Comparison of ENCODE assay signal across 15 cellular contexts in the genomic region with DNA sequence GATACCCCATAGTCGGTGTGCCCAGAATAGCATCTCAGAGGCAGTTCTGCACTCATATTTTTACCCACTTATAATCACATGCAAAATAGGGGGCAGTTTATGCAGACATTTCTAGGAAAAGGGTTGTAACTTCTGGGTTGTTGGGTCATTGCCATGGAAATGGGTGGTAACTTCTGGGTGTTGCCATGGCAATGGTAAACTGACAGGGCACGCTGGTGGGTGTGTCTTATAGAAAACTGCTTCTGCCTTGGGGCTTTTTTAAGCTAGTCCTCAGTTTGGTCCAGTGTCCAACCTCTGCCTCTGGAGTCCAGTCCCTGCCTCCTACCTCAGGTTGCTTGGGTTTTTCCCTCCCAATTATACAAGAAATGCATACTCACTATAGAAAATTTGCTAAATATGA. TPM values are rescaled to one million over a fixed set of nuclear protein-coding genes. Genes with fewer than 3 reads are reported as not detected.
DNase-seq lines count a peak whose midpoint lies in the region; ATAC-seq, FAIRE-seq and TF ChIP-seq lines count a peak whose summit lies in the region.
"Had no signal": no experiment of that assay in that cellular context is flagged by ENCODE, and none has a peak within 500 bp of the region (broad histone marks: within the 10 kb centered on the region; RNA-seq: fewer than 3 reads in every experiment).

No MANE protein-coding gene starts in this region.

- DNase-seq in SIG-M5 treated with dmso at 0.1 percent for 504 hours (lab: John Stamatoyannopoulos, UW; ENCODE audit: unreplicated experiment) (peak; percentile 16), SIG-M5 (lab: John Stamatoyannopoulos, UW) (no peak), GM12865 (ENCODE audit: low read depth) (peak; percentile 48), T-helper 17 cell (no peak), HepG2 (ENCODE audit: low spot score) (no peak), GM20000 (ENCODE audit: low spot score) (no peak), GF-D8 (lab: John Stamatoyannopoulos, UW) (no peak)
- DNase-seq in T-helper 2 cell treated with Interferon-gamma antibody and Interleukin-4, amounts not matched to agents 5 μg/mL and 100 μg/mL, for 36 hours (ENCODE audit: low spot score): no peak
- DNase-seq: aorta, Kasumi-1, NCI-H2081, nucleus accumbens, thyroid gland, WERI-Rb-1 had no signal

- ATAC-seq in T-helper 17 cell (peak; percentile 23), HepG2 (peak; percentile 5; the same call in 1 of the 3 replicates)

- H3K27me3 Mint-ChIP-seq in T-helper 17 cell: no peaks in the 10 kb centered on the region
- no peaks in the 10 kb centered on the region for H3K27me3 Mint-ChIP-seq in T-helper 2 cell treated with Interferon-gamma antibody and Interleukin-4, amounts not matched to agents 5 μg/mL and 100 μg/mL, for 36 hours (ENCODE audit: low read depth)

- H3K4me2 ChIP-seq in HepG2 (ENCODE audit: low read depth, low read length): no peak overlapping the region

- no peak overlapping the region for H3K9ac ChIP-seq in HepG2 (ENCODE audit: insufficient read depth, low read depth, low read length)

- no peaks in the 10 kb centered on the region for H3K27me3 ChIP-seq in HepG2 (ENCODE audit: control insufficient read depth in 1 of 2, insufficient read depth in 2 of 2, low read length in 2 of 2)
- H3K27me3 ChIP-seq: thyroid gland had no signal

- TF ChIP-seq RAD21 in HepG2 (CRISPR knock-in tag; IDR thresholded peaks at IDR 0.05): no peak

- H3K36me3 ChIP-seq in HepG2 (replicated peaks in 1 of 2; ENCODE audit: control insufficient read depth in 1 of 2, insufficient read depth in 2 of 2, low read length in 2 of 2): no peaks in the 10 kb centered on the region
- H3K36me3 ChIP-seq: thyroid gland, WERI-Rb-1 had no signal

- FAIRE-seq in HepG2 (lab: Jason Lieb, UNC): no peak

- POLR2A ChIA-PET in HepG2 (lab: Yijun Ruan, JAX): interaction anchor here (1.5 kb wide), 1 partner anchor 25 kb away, joined by 3 read pairs; a partner anchor contains a TSS

- no peak overlapping the region for H3K27ac Mint-ChIP-seq in T-helper 17 cell
- H3K27ac Mint-ChIP-seq in T-helper 2 cell treated with Interferon-gamma antibody and Interleukin-4, amounts not matched to agents 5 μg/mL and 100 μg/mL, for 36 hours: no peak overlapping the region

- H3K9me3 ChIP-seq in T-helper 17 cell (ENCODE audit: control insufficient read depth, low read length, poor library complexity, severe bottlenecking): no peaks in the 10 kb centered on the region
- no peaks in the 10 kb centered on the region for H3K9me3 ChIP-seq in HepG2 (ENCODE audit: low read length)
- H3K9me3 ChIP-seq: thyroid gland had no signal

- no peaks in the 10 kb centered on the region for H4K20me1 ChIP-seq in HepG2 (ENCODE audit: insufficient read depth, low read length)

- no peak for TF ChIP-seq POLR2A in HepG2 (IDR thresholded peaks at IDR 0.05; ENCODE audit: insufficient read depth in 1 of 2, low read depth in 2 of 2, low read length in 2 of 2)

- BruUV-seq in HepG2 (replicated peaks; lab: Mats Ljungman, UMichigan): no TSS peak

- no peak overlapping the region for H3K4me3 Mint-ChIP-seq in T-helper 17 cell
- H3K4me3 Mint-ChIP-seq in T-helper 2 cell treated with Interferon-gamma antibody and Interleukin-4, amounts not matched to agents 5 μg/mL and 100 μg/mL, for 36 hours: no peak overlapping the region

- TF ChIP-seq CTCF in GM12865 (IDR thresholded peaks at IDR 0.05; ENCODE audit: insufficient read depth, low read depth, low read length, missing control alignments) (no peak), HepG2 (CRISPR knock-in tag; IDR thresholded peaks at IDR 0.05) (no peak), GM20000 (IDR thresholded peaks at IDR 0.05; ENCODE audit: extremely low read depth, missing control alignments) (no peak)

- TF ChIP-seq EP300 in HepG2 (IDR thresholded peaks at IDR 0.05; ENCODE audit: low read depth in 2 of 2, low read length in 2 of 2) (no peak), HepG2 (CRISPR knock-in tag; IDR thresholded peaks at IDR 0.05; ENCODE audit: borderline replicate concordance) (no peak)

- no peaks in the 10 kb centered on the region for H3K36me3 Mint-ChIP-seq in T-helper 17 cell (ENCODE audit: low read depth)
- no peaks in the 10 kb centered on the region for H3K36me3 Mint-ChIP-seq in T-helper 2 cell treated with Interferon-gamma antibody and Interleukin-4, amounts not matched to agents 5 μg/mL and 100 μg/mL, for 36 hours (ENCODE audit: low read depth)

- no peaks in the 10 kb centered on the region for H3K79me2 ChIP-seq in HepG2 (ENCODE audit: insufficient read depth, low read length)

- peaks cover 72% of the 10 kb centered on the region for H3K4me1 ChIP-seq in HepG2 (ENCODE audit: insufficient read depth, low read length)

- H3K27ac ChIP-seq in HepG2 (ENCODE audit: extremely low read length, insufficient read depth, low read length): peak overlapping the region; percentile 3
- H3K27ac ChIP-seq: SK-N-MC, thyroid gland, WERI-Rb-1 had no signal

- 43% methylated on average over 2 of the region's 2 CpGs for WGBS in HepG2 (ENCODE audit: low lambda C conversion rate)

- peaks cover 3% of the 10 kb centered on the region for H3K4me1 Mint-ChIP-seq in T-helper 17 cell
- peaks cover 5% of the 10 kb centered on the region for H3K4me1 Mint-ChIP-seq in T-helper 2 cell treated with Interferon-gamma antibody and Interleukin-4, amounts not matched to agents 5 μg/mL and 100 μg/mL, for 36 hours (ENCODE audit: low read depth)

- H3K9me3 Mint-ChIP-seq in T-helper 2 cell treated with Interferon-gamma antibody and Interleukin-4, amounts not matched to agents 5 μg/mL and 100 μg/mL, for 36 hours: no peaks in the 10 kb centered on the region

- CTCF ChIA-PET in HepG2 (lab: Yijun Ruan, JAX; ENCODE audit: low intra/inter-chr PET ratio, low total read pairs): no interaction called here

- H3K4me3 ChIP-seq in GM12865 (ENCODE audit: low read depth, low read length) (no peak overlapping the region), HepG2 (replicated peaks in 1 of 3; ENCODE audit: insufficient read depth in 1 of 3, low read depth in 2 of 3, low read length in 3 of 3) (no peak overlapping the region)
- H3K4me3 ChIP-seq: SK-N-MC, thyroid gland had no signal

- H2AFZ ChIP-seq in HepG2 (ENCODE audit: low read length): no peak overlapping the region

- intact Hi-C loops in HepG2 (cut with micrococcal nuclease; ENCODE audit: unreplicated experiment): no loop called here

- in situ Hi-C loops in HepG2 (cut with HindIII; ENCODE audit: extremely low pct_ligation_motif_present, low pct_unique_long_range_greater_than_20kb): no loop called here

RNA-seq across cellular contexts. Expression of a gene that starts 7.4 kb away (rescaled TPM):
- 10 to 100 TPM; 77.0 to 85.8 TPM for total RNA-seq in T-helper 17 cell
- 78.6 and 84.0 TPM in 2 replicates for total RNA-seq in HepG2 (2016; rRNA removed; fragmentation: Illumina TruSeq; extraction: Trizol)
- 25.2 and 27.3 TPM in 2 replicates for total RNA-seq in HepG2 (2016; cell fraction: cytosol; rRNA removed; fragmentation: Illumina TruSeq; extraction: Trizol; ENCODE audit: low read depth)
- 75.2 and 83.1 TPM in 2 replicates for total RNA-seq in HepG2 (2016; cell fraction: insoluble cytoplasmic fraction; rRNA removed; fragmentation: Illumina TruSeq; extraction: Trizol)
- 23.1 and 27.9 TPM in 2 replicates for total RNA-seq in HepG2 (2016; cell fraction: membrane; rRNA removed; fragmentation: Illumina TruSeq; extraction: Trizol)
- 89.8 and 99.0 TPM in 2 replicates for total RNA-seq in HepG2 (2016; cell fraction: nucleus; rRNA removed; fragmentation: Illumina TruSeq; extraction: Trizol)
- 43.2 and 44.9 TPM in 2 replicates for polyA plus RNA-seq in HepG2 (2011; rRNA removed)
- polyA plus RNA-seq in HepG2 (2011; cell fraction: cytosol; rRNA removed): 18.3 and 25.5 TPM in 2 replicates
- 67.1 and 78.9 TPM in 2 replicates for polyA plus RNA-seq in HepG2 (2011; cell fraction: nucleus; rRNA removed)
- polyA plus RNA-seq in HepG2 (2012): 63.1 and 79.2 TPM in 2 replicates
- 1.3 and 1.9 TPM in 2 replicates for polyA plus RNA-seq in HepG2 (2016; cell fraction: cytosol; fragmentation: Illumina TruSeq; extraction: Trizol; ENCODE audit: low read depth)
- polyA plus RNA-seq in HepG2 (2016; cell fraction: insoluble cytoplasmic fraction; fragmentation: Illumina TruSeq; extraction: Trizol; ENCODE audit: low read depth): 42.2 and 44.9 TPM in 2 replicates
- 4.0 and 4.4 TPM in 2 replicates for polyA plus RNA-seq in HepG2 (2016; cell fraction: membrane; fragmentation: Illumina TruSeq; extraction: Trizol; ENCODE audit: low read depth)
- polyA plus RNA-seq in HepG2 (2016; cell fraction: nucleus; fragmentation: Illumina TruSeq; extraction: Trizol; ENCODE audit: insufficient read depth, low read depth): 95.1 and 98.4 TPM in 2 replicates
- polyA minus RNA-seq in HepG2 (2011; rRNA and poly(A)+ RNA removed; ENCODE audit: low replicate concordance): 77.5 and 113 TPM in 2 replicates
- 61.9 and 76.0 TPM in 2 replicates for polyA minus RNA-seq in HepG2 (2011; cell fraction: cytosol; rRNA and poly(A)+ RNA removed)
- 204 and 233 TPM in 2 replicates for polyA minus RNA-seq in HepG2 (2011; cell fraction: nucleus; rRNA and poly(A)+ RNA removed)

RNA-seq across cellular contexts. Expression of a gene that starts 25.3 kb away (rescaled TPM):
- total RNA-seq in T-helper 17 cell (10 to 100 TPM; 17.2 to 19.9 TPM), HepG2 (2016; rRNA removed; fragmentation: Illumina TruSeq; extraction: Trizol) (516 and 689 TPM in 2 replicates)
- 170 and 196 TPM in 2 replicates for total RNA-seq in HepG2 (2016; cell fraction: cytosol; rRNA removed; fragmentation: Illumina TruSeq; extraction: Trizol; ENCODE audit: low read depth)
- total RNA-seq in HepG2 (2016; cell fraction: insoluble cytoplasmic fraction; rRNA removed; fragmentation: Illumina TruSeq; extraction: Trizol): 532 and 791 TPM in 2 replicates
- total RNA-seq in HepG2 (2016; cell fraction: membrane; rRNA removed; fragmentation: Illumina TruSeq; extraction: Trizol): 214 and 233 TPM in 2 replicates
- total RNA-seq in HepG2 (2016; cell fraction: nucleus; rRNA removed; fragmentation: Illumina TruSeq; extraction: Trizol): 167 and 182 TPM in 2 replicates
- 195 and 295 TPM in 2 replicates for polyA plus RNA-seq in HepG2 (2011; rRNA removed)
- polyA plus RNA-seq in HepG2 (2011; cell fraction: cytosol; rRNA removed): 252 and 270 TPM in 2 replicates
- 48.6 and 52.8 TPM in 2 replicates for polyA plus RNA-seq in HepG2 (2011; cell fraction: nucleus; rRNA removed)
- polyA plus RNA-seq in HepG2 (2012): 169 and 175 TPM in 2 replicates
- 162 and 186 TPM in 2 replicates for polyA plus RNA-seq in HepG2 (2016; cell fraction: cytosol; fragmentation: Illumina TruSeq; extraction: Trizol; ENCODE audit: low read depth)
- 628 and 715 TPM in 2 replicates for polyA plus RNA-seq in HepG2 (2016; cell fraction: insoluble cytoplasmic fraction; fragmentation: Illumina TruSeq; extraction: Trizol; ENCODE audit: low read depth)
- 161 and 191 TPM in 2 replicates for polyA plus RNA-seq in HepG2 (2016; cell fraction: membrane; fragmentation: Illumina TruSeq; extraction: Trizol; ENCODE audit: low read depth)
- 247 and 257 TPM in 2 replicates for polyA plus RNA-seq in HepG2 (2016; cell fraction: nucleus; fragmentation: Illumina TruSeq; extraction: Trizol; ENCODE audit: insufficient read depth, low read depth)
- polyA minus RNA-seq in HepG2 (2011; rRNA and poly(A)+ RNA removed; ENCODE audit: low replicate concordance): 45.8 and 143 TPM in 2 replicates
- polyA minus RNA-seq in HepG2 (2011; cell fraction: cytosol; rRNA and poly(A)+ RNA removed): 27.9 and 30.1 TPM in 2 replicates
- 38.6 and 43.3 TPM in 2 replicates for polyA minus RNA-seq in HepG2 (2011; cell fraction: nucleus; rRNA and poly(A)+ RNA removed)

RNA-seq across cellular contexts. Expression of a gene that starts 38.1 kb away (rescaled TPM):
- 100 to 1,000 TPM; 219 to 256 TPM for total RNA-seq in T-helper 17 cell
- 1,213 and 1,462 TPM in 2 replicates for total RNA-seq in HepG2 (2016; rRNA removed; fragmentation: Illumina TruSeq; extraction: Trizol)
- 3,248 and 3,475 TPM in 2 replicates for total RNA-seq in HepG2 (2016; cell fraction: cytosol; rRNA removed; fragmentation: Illumina TruSeq; extraction: Trizol; ENCODE audit: low read depth)
- 1,244 and 1,442 TPM in 2 replicates for total RNA-seq in HepG2 (2016; cell fraction: insoluble cytoplasmic fraction; rRNA removed; fragmentation: Illumina TruSeq; extraction: Trizol)
- total RNA-seq in HepG2 (2016; cell fraction: membrane; rRNA removed; fragmentation: Illumina TruSeq; extraction: Trizol): 1,855 and 2,042 TPM in 2 replicates
- total RNA-seq in HepG2 (2016; cell fraction: nucleus; rRNA removed; fragmentation: Illumina TruSeq; extraction: Trizol): 411 and 427 TPM in 2 replicates
- 670 and 790 TPM in 2 replicates for polyA plus RNA-seq in HepG2 (2011; rRNA removed)
- polyA plus RNA-seq in HepG2 (2011; cell fraction: cytosol; rRNA removed): 823 and 1,054 TPM in 2 replicates
- 217 and 230 TPM in 2 replicates for polyA plus RNA-seq in HepG2 (2011; cell fraction: nucleus; rRNA removed)
- polyA plus RNA-seq in HepG2 (2012): 662 and 954 TPM in 2 replicates
- polyA plus RNA-seq in HepG2 (2016; cell fraction: cytosol; fragmentation: Illumina TruSeq; extraction: Trizol; ENCODE audit: low read depth): 3,109 and 3,480 TPM in 2 replicates
- 1,218 and 1,270 TPM in 2 replicates for polyA plus RNA-seq in HepG2 (2016; cell fraction: insoluble cytoplasmic fraction; fragmentation: Illumina TruSeq; extraction: Trizol; ENCODE audit: low read depth)
- 1,530 and 1,727 TPM in 2 replicates for polyA plus RNA-seq in HepG2 (2016; cell fraction: membrane; fragmentation: Illumina TruSeq; extraction: Trizol; ENCODE audit: low read depth)
- 589 and 653 TPM in 2 replicates for polyA plus RNA-seq in HepG2 (2016; cell fraction: nucleus; fragmentation: Illumina TruSeq; extraction: Trizol; ENCODE audit: insufficient read depth, low read depth)
- polyA minus RNA-seq in HepG2 (2011; rRNA and poly(A)+ RNA removed; ENCODE audit: low replicate concordance): 231 and 251 TPM in 2 replicates
- polyA minus RNA-seq in HepG2 (2011; cell fraction: cytosol; rRNA and poly(A)+ RNA removed): 123 and 148 TPM in 2 replicates
- polyA minus RNA-seq in HepG2 (2011; cell fraction: nucleus; rRNA and poly(A)+ RNA removed): 67.9 and 74.3 TPM in 2 replicates

Comparison
In these comparisons a context has a peak if more than half of its experiments do, and no peak if none do; other contexts are left out.
1. DNase-seq: peak in SIG-M5 treated with dmso at 0.1 percent for 504 hours (single experiment) and GM12865 (single experiment); none in SIG-M5 (single experiment), T-helper 17 cell (0 of 3), HepG2 (single experiment), GM20000 (single experiment), GF-D8 (single experiment) and T-helper 2 cell treated with Interferon-gamma antibody and Interleukin-4, amounts not matched to agents 5 μg/mL and 100 μg/mL, for 36 hours (single experiment).
2. RNA of a gene that starts 25.3 kb away (total RNA-seq): 167 to 791 TPM in HepG2; 17.2 to 19.9 TPM in T-helper 17 cell; every median in the first group is over 4 times any median in the second.